In genomic region chr1:108255426-108255825, GRCh38 we compare ENCODE assay signal across 14 cellular contexts. TPM values are rescaled to one million over a fixed set of nuclear protein-coding genes. Genes with fewer than 3 reads are reported as not detected.
A peak's percentile ranks its signal among the peaks of the same experiment; 100 is the strongest.
DNase-seq lines count a peak whose midpoint lies in the region; ATAC-seq lines count a peak whose summit lies in the region.
"Not testable (repeated sequence)": the region's sequence is repeated elsewhere in the genome, so short reads cannot be mapped to it uniquely, and the experiment has no call there.
"Had no signal": no experiment of that assay in that cellular context is flagged by ENCODE, and none has a peak within 500 bp of the region (broad histone marks: within the 10 kb centered on the region; RNA-seq: fewer than 3 reads in every experiment).

No MANE protein-coding gene starts in this region.

- H3K9me3 Mint-ChIP-seq in activated naive CD8-positive, alpha-beta T cell treated with anti-CD3 and anti-CD28 coated beads, Interleukin-2, amount 10 ng/mL, durations not matched to agents 7 days and 5 days: not testable (repeated sequence)

- ATAC-seq in GM18520 (IDR thresholded peaks at IDR 0.05; ENCODE audit: unreplicated experiment) (peak; percentile 83), GM19395 (IDR thresholded peaks at IDR 0.05; ENCODE audit: unreplicated experiment) (peak; percentile 88), GM21528 (IDR thresholded peaks at IDR 0.05; ENCODE audit: low FRiP score, unreplicated experiment) (peak; percentile 67), HG02870 (IDR thresholded peaks at IDR 0.05; ENCODE audit: unreplicated experiment) (peak; percentile 97), HG03135 (IDR thresholded peaks at IDR 0.05; ENCODE audit: unreplicated experiment) (peak; percentile 71), HG03521 (IDR thresholded peaks at IDR 0.05; ENCODE audit: unreplicated experiment) (peak; percentile 78)
- peak; percentile 94 for ATAC-seq in activated naive CD8-positive, alpha-beta T cell treated with anti-CD3 and anti-CD28 coated beads, Interleukin-2, amount 10 ng/mL, durations not matched to agents 7 days and 5 days (ENCODE audit: low read depth)

- H3K4me1 Mint-ChIP-seq in activated naive CD8-positive, alpha-beta T cell treated with anti-CD3 and anti-CD28 coated beads, Interleukin-2, amount 10 ng/mL, durations not matched to agents 7 days and 5 days: not testable (repeated sequence)

- H3K27me3 Mint-ChIP-seq in activated naive CD8-positive, alpha-beta T cell treated with anti-CD3 and anti-CD28 coated beads, Interleukin-2, amount 10 ng/mL, durations not matched to agents 7 days and 5 days: not testable (repeated sequence)

- DNase-seq in activated naive CD8-positive, alpha-beta T cell treated with anti-CD3 and anti-CD28 coated beads, Interleukin-2, amount 10 ng/mL, durations not matched to agents 7 days and 5 days: not testable (repeated sequence)

- not testable (repeated sequence) for H3K27ac Mint-ChIP-seq in activated naive CD8-positive, alpha-beta T cell treated with anti-CD3 and anti-CD28 coated beads, Interleukin-2, amount 10 ng/mL, durations not matched to agents 7 days and 5 days

- POLR2A ChIA-PET in activated naive CD8-positive, alpha-beta T cell treated with anti-CD3 and anti-CD28 coated beads, Interleukin-2, amount 10 ng/mL, durations not matched to agents 7 days and 5 days (lab: Charles Lee): not testable (repeated sequence)

- not testable (repeated sequence) for H3K36me3 Mint-ChIP-seq in activated naive CD8-positive, alpha-beta T cell treated with anti-CD3 and anti-CD28 coated beads, Interleukin-2, amount 10 ng/mL, durations not matched to agents 7 days and 5 days

- not testable (repeated sequence) for H3K4me3 Mint-ChIP-seq in activated naive CD8-positive, alpha-beta T cell treated with anti-CD3 and anti-CD28 coated beads, Interleukin-2, amount 10 ng/mL, durations not matched to agents 7 days and 5 days

RNA-seq across cellular contexts. Expression of gene NBPF4, which starts 11.6 kb away (rescaled TPM):
- under 1 TPM; 0.11 to 0.20 TPM for total RNA-seq in activated naive CD8-positive, alpha-beta T cell treated with anti-CD3 and anti-CD28 coated beads, Interleukin-2, amount 10 ng/mL, durations not matched to agents 7 days and 5 days
- total RNA-seq: activated CD4-positive, alpha-beta T cell treated with anti-CD3 and anti-CD28 coated beads, Interleukin-2, amount 10 ng/mL, durations not matched to agents 24 days and 14 days; ascending aorta; frontal cortex; left cardiac atrium; mammary epithelial cell; neural crest cell; right atrium auricular region had no signal

RNA-seq across cellular contexts. Expression of gene SLC25A24, which starts 55.3 kb away (rescaled TPM):
- 10 to 100 TPM; 25.7 to 26.5 TPM for total RNA-seq in activated naive CD8-positive, alpha-beta T cell treated with anti-CD3 and anti-CD28 coated beads, Interleukin-2, amount 10 ng/mL, durations not matched to agents 7 days and 5 days
